ENCODE assay signal across 30 cellular contexts in genomic region chr19:17128820-17129219, GRCh38. TPM values are rescaled to one million over a fixed set of nuclear protein-coding genes. Genes with fewer than 3 reads are reported as not detected.
DNase-seq lines count a peak whose midpoint lies in the region; ATAC-seq and TF ChIP-seq lines count a peak whose summit lies in the region.
"Had no signal": no experiment of that assay in that cellular context is flagged by ENCODE, and none has a peak within 500 bp of the region (broad histone marks: within the 10 kb centered on the region; RNA-seq: fewer than 3 reads in every experiment).

No MANE protein-coding gene starts in this region.

- H3K36me3 Mint-ChIP-seq in activated CD4-positive, alpha-beta T cell treated with anti-CD3 and anti-CD28 coated beads, Interleukin-2, amount 10 ng/mL, durations not matched to agents 7 days and 5 days (ENCODE audit: low read depth) = peaks cover 28% of the 10 kb centered on the region
- peaks cover 0 to 17% (median 8%) of the 10 kb centered on the region in 3 experiments; a peak in 4 of 7 replicates for H3K36me3 Mint-ChIP-seq in H9 (ENCODE audit: insufficient read depth in 1 of 3, low read depth in 3 of 3)
- peaks cover 42% of the 10 kb centered on the region for H3K36me3 Mint-ChIP-seq in central memory CD8-positive, alpha-beta T cell (ENCODE audit: insufficient read depth)
- H3K36me3 Mint-ChIP-seq in stimulated activated effector memory CD8-positive, alpha-beta T cell treated with anti-CD3 and anti-CD28 coated beads, Interleukin-12 subunit alpha, Interleukin-12 subunit beta, amount 100 ng/mL, for 72 hours = peaks cover 61% of the 10 kb centered on the region
- H3K36me3 Mint-ChIP-seq: activated naive CD8-positive, alpha-beta T cell had no signal

- in situ Hi-C loops in KBM-7 (cut with MboI; ENCODE audit: low pct_unique_long_range_greater_than_20kb, low sequenced_read_pairs) = no loop called here

- no peak overlapping the region for H3T11ph ChIP-seq in H9 (ENCODE audit: low read length)

- H3K27me3 ChIP-seq in H9 (ENCODE audit: insufficient read depth, low read length) = no peaks in the 10 kb centered on the region
- H3K27me3 ChIP-seq: gastrocnemius medialis, hepatocyte, sigmoid colon, SJCRH30, testis, uterus had no signal

- no peak overlapping the region for H2BK15ac ChIP-seq in H9 (ENCODE audit: low read depth, low read length)

- no peak for DNase-seq in activated CD4-positive, alpha-beta T cell treated with anti-CD3 and anti-CD28 coated beads, Interleukin-2, amount 10 ng/mL, durations not matched to agents 7 days and 5 days
- no peak for DNase-seq in activated CD4-positive, alpha-beta T cell treated with anti-CD3 and anti-CD28 coated beads for 4 hours
- DNase-seq in H9 = no peak
- DNase-seq in central memory CD8-positive, alpha-beta T cell (ENCODE audit: low spot score in 2 of 2) = no peak
- no peak for DNase-seq in stimulated activated effector memory CD8-positive, alpha-beta T cell treated with anti-CD3 and anti-CD28 coated beads, Interleukin-12 subunit alpha, Interleukin-12 subunit beta, amount 100 ng/mL, for 72 hours (ENCODE audit: low spot score in 2 of 2)
- no peak for DNase-seq in NCI-H2171 (lab: John Stamatoyannopoulos, UW)
- DNase-seq in KBM-7 = no peak
- DNase-seq: 8988T; activated CD4-positive, alpha-beta T cell treated with anti-CD3 and anti-CD28 coated beads for 36 hours; activated CD8-positive, alpha-beta memory T cell treated with anti-CD3 and anti-CD28 coated beads, Interleukin-2, amount 10 ng/mL, durations not matched to agents 7 days and 5 days; central memory CD4-positive, alpha-beta T cell; gastrocnemius medialis; left colon; NCI-H1417; NCI-H2081; NCI-H226; NCI-H748 treated with DMSO at 0.1 percent for 48 hours; psoas muscle; sigmoid colon; SJCRH30; stimulated activated CD4-positive, alpha-beta T cell treated with anti-CD3 and anti-CD28 coated beads, Interleukin-4, amount 100 ng/mL, for 4 hours; stimulated activated naive CD4-positive, alpha-beta T cell treated with Interleukin-2 at 50 U/mL for 16 hours; testis; uterus had no signal

- peaks cover 49% of the 10 kb centered on the region for H3K4me1 Mint-ChIP-seq in activated CD4-positive, alpha-beta T cell treated with anti-CD3 and anti-CD28 coated beads, Interleukin-2, amount 10 ng/mL, durations not matched to agents 7 days and 5 days
- peaks cover 12 to 16% of the 10 kb centered on the region in 2 experiments for H3K4me1 Mint-ChIP-seq in H9
- peaks cover 41% of the 10 kb centered on the region for H3K4me1 Mint-ChIP-seq in central memory CD8-positive, alpha-beta T cell
- peaks cover 56% of the 10 kb centered on the region for H3K4me1 Mint-ChIP-seq in stimulated activated effector memory CD8-positive, alpha-beta T cell treated with anti-CD3 and anti-CD28 coated beads, Interleukin-12 subunit alpha, Interleukin-12 subunit beta, amount 100 ng/mL, for 72 hours

- no peak overlapping the region for H2BK20ac ChIP-seq in H9 (ENCODE audit: low read depth, low read length, poor library complexity, severe bottlenecking)

- no peak overlapping the region for H3K23ac ChIP-seq in H9 (ENCODE audit: insufficient read length, low read depth, low read length)

- no peak overlapping the region for H2BK120ac ChIP-seq in H9 (ENCODE audit: low read depth, low read length, poor library complexity, severe bottlenecking)

- no peak overlapping the region for H2AFZ ChIP-seq in H9 (ENCODE audit: low read length)
- H2AFZ ChIP-seq: hepatocyte had no signal

- H2BK12ac ChIP-seq in H9 (ENCODE audit: insufficient read length, low read depth, low read length) = no peak overlapping the region

- no peak overlapping the region for H4K91ac ChIP-seq in H9 (ENCODE audit: insufficient read length, low read depth, low read length)

- no CpG with 5 or more reads among the region's 9 CpGs for WGBS in H9 (ENCODE audit: extremely low coverage, insufficient read length, low lambda C conversion rate)

- no peak overlapping the region for H4K8ac ChIP-seq in H9 (replicated peaks; ENCODE audit: insufficient read length, low read depth, low read length)

- no peak for TF ChIP-seq CTCF in H9 (conservative IDR thresholded peaks at IDR 0.05)

- H3K9me3 ChIP-seq in H9 (ENCODE audit: control insufficient read depth, low read depth, low read length) = no peaks in the 10 kb centered on the region
- H3K9me3 ChIP-seq: gastrocnemius medialis, psoas muscle, sigmoid colon, SJCRH30, testis, uterus had no signal

- no peak overlapping the region for H3K4me2 ChIP-seq in H9 (ENCODE audit: insufficient read depth, insufficient read length, low read length)
- H3K4me2 ChIP-seq: hepatocyte had no signal

- no peak overlapping the region for H4K5ac ChIP-seq in H9 (ENCODE audit: insufficient read length, low read depth, low read length)

- POLR2A ChIA-PET in activated CD4-positive, alpha-beta T cell treated with anti-CD3 and anti-CD28 coated beads, Interleukin-2, amount 10 ng/mL, durations not matched to agents 7 days and 5 days (lab: Charles Lee) = interaction anchor here (0.6 kb wide), 1 partner anchor 49 kb away, joined by 3 read pairs; no protein-coding TSS in a partner anchor

- H2BK5ac ChIP-seq in H9 (ENCODE audit: insufficient read length, low read length) = no peak overlapping the region

- no peak overlapping the region for H2AK5ac ChIP-seq in H9 (ENCODE audit: insufficient read length, low read length)

- H3K9ac ChIP-seq in H9 (ENCODE audit: extremely low read depth, insufficient read length, low read length) = no peak overlapping the region

- CTCF ChIA-PET in activated CD4-positive, alpha-beta T cell treated with anti-CD3 and anti-CD28 coated beads, Interleukin-2, amount 10 ng/mL, durations not matched to agents 7 days and 5 days (lab: Charles Lee) = interaction anchor here (0.6 kb wide), 1 partner anchor 122 kb away, joined by 4 read pairs; no protein-coding TSS in a partner anchor

- H3K56ac ChIP-seq in H9 (ENCODE audit: insufficient read length, low read depth, low read length) = no peak overlapping the region

- H3K9me3 Mint-ChIP-seq in activated CD4-positive, alpha-beta T cell treated with anti-CD3 and anti-CD28 coated beads, Interleukin-2, amount 10 ng/mL, durations not matched to agents 7 days and 5 days = no peaks in the 10 kb centered on the region
- H3K9me3 Mint-ChIP-seq in H9 = no peaks in the 10 kb centered on the region
- no peaks in the 10 kb centered on the region for H3K9me3 Mint-ChIP-seq in central memory CD8-positive, alpha-beta T cell
- H3K9me3 Mint-ChIP-seq in stimulated activated effector memory CD8-positive, alpha-beta T cell treated with anti-CD3 and anti-CD28 coated beads, Interleukin-12 subunit alpha, Interleukin-12 subunit beta, amount 100 ng/mL, for 72 hours = no peaks in the 10 kb centered on the region
- H3K9me3 Mint-ChIP-seq: dendritic cell treated with granulocyte-macrophage colony-stimulating factor and Interleukin-4, amounts not matched to agents 40 ng/mL and 50 ng/mL, for 4 days; memory B cell had no signal

- H3K79me2 ChIP-seq in H9 (ENCODE audit: insufficient read depth, low read length) = no peaks in the 10 kb centered on the region
- H3K79me2 ChIP-seq: hepatocyte had no signal

- no peaks in the 10 kb centered on the region for H3K23me2 ChIP-seq in H9 (ENCODE audit: insufficient read length, low read depth, low read length, poor library complexity, severe bottlenecking)

- H3K27ac ChIP-seq in H9 (ENCODE audit: insufficient read length, low read depth, low read length) = no peak overlapping the region
- H3K27ac ChIP-seq: gastrocnemius medialis, hepatocyte, psoas muscle, sigmoid colon, SJCRH30, testis, uterus had no signal

- no peaks in the 10 kb centered on the region for H4K20me1 ChIP-seq in H9 (ENCODE audit: control insufficient read depth, insufficient read depth, insufficient read length)

- H3K4me3 Mint-ChIP-seq in activated CD4-positive, alpha-beta T cell treated with anti-CD3 and anti-CD28 coated beads, Interleukin-2, amount 10 ng/mL, durations not matched to agents 7 days and 5 days = no peak overlapping the region
- H3K4me3 Mint-ChIP-seq in H9 = no peak overlapping the region; a peak in 1 of 5 replicates
- no peak overlapping the region for H3K4me3 Mint-ChIP-seq in central memory CD8-positive, alpha-beta T cell
- H3K4me3 Mint-ChIP-seq in stimulated activated effector memory CD8-positive, alpha-beta T cell treated with anti-CD3 and anti-CD28 coated beads, Interleukin-12 subunit alpha, Interleukin-12 subunit beta, amount 100 ng/mL, for 72 hours = no peak overlapping the region
- H3K4me3 Mint-ChIP-seq: activated CD4-positive, alpha-beta T cell treated with anti-CD3 and anti-CD28 coated beads for 36 hours; activated CD8-positive, alpha-beta memory T cell treated with anti-CD3 and anti-CD28 coated beads, Interleukin-2, amount 10 ng/mL, durations not matched to agents 7 days and 5 days; activated naive CD8-positive, alpha-beta T cell; dendritic cell treated with granulocyte-macrophage colony-stimulating factor and Interleukin-4, amounts not matched to agents 40 ng/mL and 50 ng/mL, for 4 days; memory B cell had no signal

- peak overlapping the region; percentile 52 for H3K27ac Mint-ChIP-seq in activated CD4-positive, alpha-beta T cell treated with anti-CD3 and anti-CD28 coated beads, Interleukin-2, amount 10 ng/mL, durations not matched to agents 7 days and 5 days
- H3K27ac Mint-ChIP-seq in H9 = peak overlapping the region in 2 of 3 experiments; percentile 86 to 94; a peak in 3 of 7 replicates
- H3K27ac Mint-ChIP-seq in central memory CD8-positive, alpha-beta T cell (ENCODE audit: low read depth) = peak overlapping the region; percentile 68
- peak overlapping the region; percentile 43 for H3K27ac Mint-ChIP-seq in stimulated activated effector memory CD8-positive, alpha-beta T cell treated with anti-CD3 and anti-CD28 coated beads, Interleukin-12 subunit alpha, Interleukin-12 subunit beta, amount 100 ng/mL, for 72 hours
- H3K27ac Mint-ChIP-seq: activated CD4-positive, alpha-beta T cell treated with anti-CD3 and anti-CD28 coated beads for 36 hours; memory B cell had no signal

- H3K4ac ChIP-seq in H9 (ENCODE audit: low read depth, low read length) = no peak overlapping the region

- no peaks in the 10 kb centered on the region for H3K27me3 Mint-ChIP-seq in activated CD4-positive, alpha-beta T cell treated with anti-CD3 and anti-CD28 coated beads, Interleukin-2, amount 10 ng/mL, durations not matched to agents 7 days and 5 days
- H3K27me3 Mint-ChIP-seq in H9 (ENCODE audit: low read depth) = no peaks in the 10 kb centered on the region; the same call in 1 of the 2 replicates
- H3K27me3 Mint-ChIP-seq in central memory CD8-positive, alpha-beta T cell = no peaks in the 10 kb centered on the region
- H3K27me3 Mint-ChIP-seq: activated CD4-positive, alpha-beta T cell treated with anti-CD3 and anti-CD28 coated beads for 36 hours; activated CD8-positive, alpha-beta memory T cell treated with anti-CD3 and anti-CD28 coated beads, Interleukin-2, amount 10 ng/mL, durations not matched to agents 7 days and 5 days; activated naive CD8-positive, alpha-beta T cell; dendritic cell treated with granulocyte-macrophage colony-stimulating factor and Interleukin-4, amounts not matched to agents 40 ng/mL and 50 ng/mL, for 4 days; memory B cell had no signal

- no peak overlapping the region for H3K18ac ChIP-seq in H9 (ENCODE audit: insufficient read length, low read depth, low read length)

- peaks cover 12% of the 10 kb centered on the region; the same call in 1 of the 2 replicates for H3K4me1 ChIP-seq in H9 (ENCODE audit: insufficient read depth, low read length)
- H3K4me1 ChIP-seq: psoas muscle, uterus had no signal

- no peak for ATAC-seq in central memory CD8-positive, alpha-beta T cell (replicated peaks; ENCODE audit: extremely low read depth, poor library complexity, severe bottlenecking)
- no peak for ATAC-seq in stimulated activated effector memory CD8-positive, alpha-beta T cell treated with anti-CD3 and anti-CD28 coated beads, Interleukin-12 subunit alpha, Interleukin-12 subunit beta, amount 100 ng/mL, for 72 hours
- ATAC-seq in GM18520 (IDR thresholded peaks at IDR 0.05; ENCODE audit: unreplicated experiment) = no peak
- ATAC-seq: activated CD4-positive, alpha-beta T cell treated with anti-CD3 and anti-CD28 coated beads for 36 hours; activated CD8-positive, alpha-beta memory T cell treated with anti-CD3 and anti-CD28 coated beads, Interleukin-2, amount 10 ng/mL, durations not matched to agents 7 days and 5 days; gastrocnemius medialis; HCT116; left colon; psoas muscle had no signal

- no peaks in the 10 kb centered on the region for H3K79me1 ChIP-seq in H9 (ENCODE audit: insufficient read depth, low read depth, low read length, poor library complexity, severe bottlenecking)

- H3K14ac ChIP-seq in H9 (ENCODE audit: insufficient read depth, low read length) = no peak overlapping the region

RNA-seq across cellular contexts. Expression of gene MYO9B, which starts 53.2 kb away (rescaled TPM):
- 100 to 1,000 TPM; 217 to 218 TPM for total RNA-seq in activated CD4-positive, alpha-beta T cell treated with anti-CD3 and anti-CD28 coated beads, Interleukin-2, amount 10 ng/mL, durations not matched to agents 7 days and 5 days
- total RNA-seq in H9 (2021) = 58.5 and 58.6 TPM in 2 replicates

RNA-seq across cellular contexts. Expression of gene HAUS8, which starts 53.6 kb away (rescaled TPM):
- total RNA-seq in activated CD4-positive, alpha-beta T cell treated with anti-CD3 and anti-CD28 coated beads, Interleukin-2, amount 10 ng/mL, durations not matched to agents 7 days and 5 days = 10 to 100 TPM; 46.3 to 47.4 TPM
- total RNA-seq in H9 (2021) = 27.8 and 29.4 TPM in 2 replicates
